In genomic region chr17:33021731-33022408, GRCh38 we compare ENCODE assay signal across 23 cellular contexts. TPM values are rescaled to one million over a fixed set of nuclear protein-coding genes. Genes with fewer than 3 reads are reported as not detected.
DNase-seq lines count a peak whose midpoint lies in the region; ATAC-seq and TF ChIP-seq lines count a peak whose summit lies in the region.
"Had no signal": no experiment of that assay in that cellular context is flagged by ENCODE, and none has a peak within 500 bp of the region (broad histone marks: within the 10 kb centered on the region; RNA-seq: fewer than 3 reads in every experiment).

No MANE protein-coding gene starts in this region.

- no peaks in the 10 kb centered on the region for H3K79me2 ChIP-seq in PC-3 (ENCODE audit: low read length)

- no TSS peak for BruUV-seq in PC-3 (replicated peaks; lab: Mats Ljungman, UMichigan)

- DNase-seq in D341Med (ENCODE audit: low spot score) (peak; percentile 45), NAMALWA (ENCODE audit: low spot score) (peak; percentile 5), choroid plexus epithelial cell (ENCODE audit: low read depth) (peak; percentile 37), left kidney (ENCODE audit: low read depth, low spot score) (peak; percentile 54), UCSD-AML1 (lab: John Stamatoyannopoulos, UW; ENCODE audit: unreplicated experiment) (no peak), Kasumi-1 (lab: John Stamatoyannopoulos, UW) (no peak), PC-3 (no peak)
- DNase-seq: activated CD4-positive, alpha-beta T cell treated with anti-CD3 and anti-CD28 coated beads for 1 hour; activated naive CD4-positive, alpha-beta T cell treated with anti-CD3 and anti-CD28 coated beads, Interleukin-2, amount 10 ng/mL, durations not matched to agents 7 days and 5 days; activated T-cell treated with anti-CD3 and anti-CD28 coated beads, Interleukin-2, amount 50 U/mL, for 4 hours; AML-193; anterior cingulate cortex; Calu3; heart right ventricle; NCI-H187; right cardiac atrium; RPMI8226; stimulated activated CD8-positive, alpha-beta memory T cell treated with anti-CD3 and anti-CD28 coated beads, Interleukin-4, amount 100 ng/mL, for 48 hours; upper lobe of left lung had no signal

- H3K4me3 ChIP-seq in choroid plexus epithelial cell (ENCODE audit: low read depth, low read length) (no peak overlapping the region), PC-3 (ENCODE audit: low read length) (no peak overlapping the region)
- H3K4me3 ChIP-seq: heart right ventricle, lung, upper lobe of left lung had no signal

- H3K9me2 ChIP-seq in PC-3 (replicated peaks; ENCODE audit: low read length): no peaks in the 10 kb centered on the region

- no peak for ATAC-seq in GM18870 (IDR thresholded peaks at IDR 0.05; ENCODE audit: unreplicated experiment)
- no peak for ATAC-seq in PC-3
- ATAC-seq: activated T-cell treated with anti-CD3 and anti-CD28 coated beads, Interleukin-2, amount 50 U/mL, for 4 hours; heart right ventricle; right cardiac atrium had no signal

- no peak overlapping the region for H3K4me2 ChIP-seq in PC-3 (ENCODE audit: low read length)

- peaks cover 9% of the 10 kb centered on the region for H3K27me3 ChIP-seq in PC-3 (ENCODE audit: low read length)
- H3K27me3 ChIP-seq: upper lobe of left lung had no signal

- H3K9ac ChIP-seq in PC-3 (ENCODE audit: low read length): no peak overlapping the region

- CTCF ChIA-PET in PC-3 (lab: Charles Lee): no interaction called here

- H3F3A ChIP-seq in PC-3 (ENCODE audit: low read length, unreplicated experiment): no peaks in the 10 kb centered on the region

- H3K27ac ChIP-seq in PC-3 (ENCODE audit: low read length): no peak overlapping the region
- H3K27ac ChIP-seq: heart right ventricle, upper lobe of left lung had no signal

- no peak overlapping the region for H2AFZ ChIP-seq in PC-3 (ENCODE audit: low read length)

- intact Hi-C loops in PC-3 (cut with micrococcal nuclease): no loop called here

- no peaks in the 10 kb centered on the region for H3K9me3 ChIP-seq in PC-3 (ENCODE audit: low read length)
- H3K9me3 ChIP-seq: heart right ventricle, upper lobe of left lung had no signal

- H3K36me3 ChIP-seq in PC-3 (ENCODE audit: low read depth, low read length): no peaks in the 10 kb centered on the region
- H3K36me3 ChIP-seq: heart right ventricle, upper lobe of left lung had no signal

- peak; percentile 45 for TF ChIP-seq CTCF in choroid plexus epithelial cell (conservative IDR thresholded peaks at IDR 0.05; ENCODE audit: low read depth, low read length)
- TF ChIP-seq CTCF in PC-3 (conservative IDR thresholded peaks at IDR 0.05; ENCODE audit: low read depth, low read length): no peak

- POLR2A ChIA-PET in PC-3 (lab: Charles Lee; ENCODE audit: unreplicated experiment): no interaction called here

- H3K4me1 ChIP-seq in PC-3 (ENCODE audit: insufficient read depth, low read length): no peaks in the 10 kb centered on the region
- H3K4me1 ChIP-seq: heart right ventricle, upper lobe of left lung had no signal

- H4K20me1 ChIP-seq in PC-3 (ENCODE audit: low read length): no peaks in the 10 kb centered on the region

RNA-seq across cellular contexts. Expression of gene SPACA3, which starts 30.2 kb away (rescaled TPM):
- not detected in 2 replicates for total RNA-seq in PC-3 (2014; rRNA removed)
- total RNA-seq: activated T-cell treated with anti-CD3 and anti-CD28 coated beads, Interleukin-2, amount 50 U/mL, for 4 hours; Calu3; cerebellum; heart right ventricle; omental fat pad; right cardiac atrium; upper lobe of left lung had no signal

Comparison
In these comparisons a context has a peak if more than half of its experiments do, and no peak if none do; other contexts are left out.
1. DNase-seq: peak in D341Med (single experiment), NAMALWA (single experiment), choroid plexus epithelial cell (single experiment) and left kidney (single experiment); none in UCSD-AML1 (single experiment), Kasumi-1 (0 of 2) and PC-3 (single experiment).